In genomic region chr1:34929497-34929852, GRCh38 we compare ENCODE assay signal across 8 cellular contexts. TPM values are rescaled to one million over a fixed set of nuclear protein-coding genes. Genes with fewer than 3 reads are reported as not detected.
DNase-seq lines count a peak whose midpoint lies in the region; ATAC-seq and TF ChIP-seq lines count a peak whose summit lies in the region.

A gene with protein sequence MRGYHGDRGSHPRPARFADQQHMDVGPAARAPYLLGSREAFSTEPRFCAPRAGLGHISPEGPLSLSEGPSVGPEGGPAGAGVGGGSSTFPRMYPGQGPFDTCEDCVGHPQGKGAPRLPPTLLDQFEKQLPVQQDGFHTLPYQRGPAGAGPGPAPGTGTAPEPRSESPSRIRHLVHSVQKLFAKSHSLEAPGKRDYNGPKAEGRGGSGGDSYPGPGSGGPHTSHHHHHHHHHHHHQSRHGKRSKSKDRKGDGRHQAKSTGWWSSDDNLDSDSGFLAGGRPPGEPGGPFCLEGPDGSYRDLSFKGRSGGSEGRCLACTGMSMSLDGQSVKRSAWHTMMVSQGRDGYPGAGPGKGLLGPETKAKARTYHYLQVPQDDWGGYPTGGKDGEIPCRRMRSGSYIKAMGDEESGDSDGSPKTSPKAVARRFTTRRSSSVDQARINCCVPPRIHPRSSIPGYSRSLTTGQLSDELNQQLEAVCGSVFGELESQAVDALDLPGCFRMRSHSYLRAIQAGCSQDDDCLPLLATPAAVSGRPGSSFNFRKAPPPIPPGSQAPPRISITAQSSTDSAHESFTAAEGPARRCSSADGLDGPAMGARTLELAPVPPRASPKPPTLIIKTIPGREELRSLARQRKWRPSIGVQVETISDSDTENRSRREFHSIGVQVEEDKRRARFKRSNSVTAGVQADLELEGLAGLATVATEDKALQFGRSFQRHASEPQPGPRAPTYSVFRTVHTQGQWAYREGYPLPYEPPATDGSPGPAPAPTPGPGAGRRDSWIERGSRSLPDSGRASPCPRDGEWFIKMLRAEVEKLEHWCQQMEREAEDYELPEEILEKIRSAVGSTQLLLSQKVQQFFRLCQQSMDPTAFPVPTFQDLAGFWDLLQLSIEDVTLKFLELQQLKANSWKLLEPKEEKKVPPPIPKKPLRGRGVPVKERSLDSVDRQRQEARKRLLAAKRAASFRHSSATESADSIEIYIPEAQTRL (minus strand): TSS chr1:34929650. CDS start chr1:34905383, 24,267 bp downstream.

- peaks cover 0 to 5% of the 10 kb centered on the region in 2 donors for H3K4me1 ChIP-seq in naive thymus-derived CD4-positive, alpha-beta T cell (ENCODE audit: control insufficient read depth in 2 of 2, insufficient read depth in 2 of 2, low read length in 2 of 2)

- H3K36me3 Mint-ChIP-seq in Calu3 (ENCODE audit: insufficient read depth, unreplicated experiment): no peaks in the 10 kb centered on the region
- peaks cover 0 to 4% (median 0%) of the 10 kb centered on the region in 5 donors for H3K36me3 Mint-ChIP-seq in naive thymus-derived CD4-positive, alpha-beta T cell

- intact Hi-C loops in Calu3 (cut with micrococcal nuclease; ENCODE audit: unreplicated experiment): no loop called here
- intact Hi-C loops in naive thymus-derived CD4-positive, alpha-beta T cell (cut with micrococcal nuclease): no loop called here

- no peaks in the 10 kb centered on the region for H3K36me3 ChIP-seq in naive thymus-derived CD4-positive, alpha-beta T cell (ENCODE audit: control insufficient read depth in 2 of 3, insufficient read depth in 3 of 3, low read length in 3 of 3)

- peaks cover 61% of the 10 kb centered on the region for H3K27me3 Mint-ChIP-seq in Calu3 (ENCODE audit: unreplicated experiment)
- peaks cover 53 to 77% (median 54%) of the 10 kb centered on the region in 5 donors for H3K27me3 Mint-ChIP-seq in naive thymus-derived CD4-positive, alpha-beta T cell

- peak; percentile 30 for ATAC-seq in naive thymus-derived CD4-positive, alpha-beta T cell
- ATAC-seq in HG03457 (IDR thresholded peaks at IDR 0.05; ENCODE audit: unreplicated experiment): no peak
- ATAC-seq in HG03175 (IDR thresholded peaks at IDR 0.05; ENCODE audit: unreplicated experiment): no peak

- no peak within 1 kb of the TSS for H3K27ac ChIP-seq in naive thymus-derived CD4-positive, alpha-beta T cell (ENCODE audit: low read depth, low read length)

- H3K9me3 ChIP-seq in naive thymus-derived CD4-positive, alpha-beta T cell (ENCODE audit: control insufficient read depth in 2 of 3, low read length in 3 of 3): no peaks in the 10 kb centered on the region

- CTCF ChIA-PET in Calu3 (lab: Charles Lee): no interaction called here
- CTCF ChIA-PET in naive thymus-derived CD4-positive, alpha-beta T cell (lab: Charles Lee): interaction anchor here (0.8 kb wide), 1 partner anchor 77 kb away, joined by 3 read pairs; no protein-coding TSS in a partner anchor

- H3K4me3 ChIP-seq in astrocyte of the cerebellum (ENCODE audit: low read depth, low read length): peak within 1 kb of the TSS; percentile 20
- H3K4me3 ChIP-seq in naive thymus-derived CD4-positive, alpha-beta T cell (ENCODE audit: low read length): peak within 1 kb of the TSS; percentile 51

- POLR2A ChIA-PET in naive thymus-derived CD4-positive, alpha-beta T cell (lab: Charles Lee): no interaction called here

- in situ Hi-C loops in astrocyte of the cerebellum (cut with HindIII; ENCODE audit: low sequenced_read_pairs): loop anchor here (5.0 kb wide), 1 partner anchor 82 kb away; no protein-coding TSS in a partner anchor

- peaks cover 5 to 12% of the 10 kb centered on the region in 2 donors for H3K27me3 ChIP-seq in naive thymus-derived CD4-positive, alpha-beta T cell (ENCODE audit: control insufficient read depth in 2 of 2, insufficient read depth in 2 of 2, low read length in 2 of 2)

- no peak within 1 kb of the TSS for H3K27ac Mint-ChIP-seq in Calu3 (ENCODE audit: unreplicated experiment)
- peak within 1 kb of the TSS in 2 of 9 donors; percentile 1 to 17 for H3K27ac Mint-ChIP-seq in naive thymus-derived CD4-positive, alpha-beta T cell

- no peak for DNase-seq in Calu3
- DNase-seq in NCI-H146 (lab: John Stamatoyannopoulos, UW): peak; percentile 59
- no peak for DNase-seq in astrocyte of the cerebellum (ENCODE audit: low read depth)
- no peak for DNase-seq in naive thymus-derived CD4-positive, alpha-beta T cell
- no peak for DNase-seq in NOMO-1 treated with dmso at 0.1 percent for 144 hours (lab: John Stamatoyannopoulos, UW; ENCODE audit: unreplicated experiment)
- no peak for DNase-seq in GM19240 (ENCODE audit: insufficient read length, low spot score)

- H3K4me1 Mint-ChIP-seq in Calu3 (ENCODE audit: low read depth, unreplicated experiment): peaks cover 9% of the 10 kb centered on the region
- peaks cover 5 to 12% (median 8%) of the 10 kb centered on the region in 7 donors for H3K4me1 Mint-ChIP-seq in naive thymus-derived CD4-positive, alpha-beta T cell

- H3K4me3 Mint-ChIP-seq in Calu3 (ENCODE audit: low read depth, unreplicated experiment): peak within 1 kb of the TSS; percentile 41
- peak within 1 kb of the TSS; percentile 74 to 92 (median 84) for H3K4me3 Mint-ChIP-seq in naive thymus-derived CD4-positive, alpha-beta T cell

- TF ChIP-seq CTCF in Calu3 (IDR thresholded peaks at IDR 0.05; ENCODE audit: unreplicated experiment): no peak
- no peak for TF ChIP-seq CTCF in astrocyte of the cerebellum (IDR thresholded peaks at IDR 0.05; ENCODE audit: low read depth, low read length, missing control alignments)

- H3K9me3 Mint-ChIP-seq in Calu3 (ENCODE audit: low read depth, unreplicated experiment): no peaks in the 10 kb centered on the region
- H3K9me3 Mint-ChIP-seq in naive thymus-derived CD4-positive, alpha-beta T cell: peaks cover 0 to 4% (median 0%) of the 10 kb centered on the region in 11 donors

- no TSS peak for BruUV-seq in Calu3 (replicated peaks; lab: Mats Ljungman, UMichigan)

RNA-seq across cellular contexts. Expression of the gene that starts here (rescaled TPM):
- total RNA-seq in Calu3 (2022): 1.0 and 1.1 TPM in 2 replicates
- 1 to 10 TPM in 4 of 5 experiments, under 1 TPM in 1; 0.29 to 1.4 (median 1.2) TPM for total RNA-seq in naive thymus-derived CD4-positive, alpha-beta T cell
- under 1 TPM in 1 of 2 donors, not detected in 1; 0.13 TPM for polyA plus RNA-seq in naive thymus-derived CD4-positive, alpha-beta T cell
